1 cellular context compared by ENCODE assay signal in the genomic region with DNA sequence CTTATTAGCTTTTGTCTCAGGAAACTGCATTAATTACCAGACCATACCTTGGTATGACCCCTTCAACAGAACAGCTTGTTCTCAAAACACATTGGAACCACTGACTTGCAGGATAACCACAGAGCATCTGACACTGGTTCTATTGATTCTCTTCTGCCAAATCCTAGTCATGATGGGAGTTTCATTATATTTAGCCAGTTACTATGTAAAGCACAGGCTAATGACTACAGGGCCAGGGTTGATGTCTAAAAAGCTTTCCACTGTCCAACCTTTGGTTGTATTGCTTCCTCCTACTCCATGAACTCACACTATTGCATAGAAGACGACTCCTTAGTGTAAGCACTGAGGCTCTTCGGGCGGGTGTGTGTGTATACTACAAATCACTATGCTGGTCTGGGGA.
TF ChIP-seq lines count a peak whose summit lies in the region.

No MANE protein-coding gene starts in this region.

TF ChIP-seq in GM12878, 131 proteins besides CTCF, POLR2A, EP300 and RAD21:
- TF ChIP-seq ESRRA (IDR thresholded peaks at IDR 0.05; ENCODE audit: low read length) = no peak
- TF ChIP-seq NR2C2 (IDR thresholded peaks at IDR 0.05; ENCODE audit: borderline replicate concordance, control insufficient read depth, insufficient read length, low read depth) = no peak
- TF ChIP-seq ZZZ3 (IDR thresholded peaks at IDR 0.05; ENCODE audit: control insufficient read depth, insufficient read length, low read depth) = no peak
- TF ChIP-seq HDGF (IDR thresholded peaks at IDR 0.05) = no peak
- TF ChIP-seq SMARCA5 (IDR thresholded peaks at IDR 0.05) = no peak
- no peak for TF ChIP-seq YY1 (IDR thresholded peaks at IDR 0.05; ENCODE audit: low read depth, low read length)
- TF ChIP-seq BRCA1 (IDR thresholded peaks at IDR 0.05; ENCODE audit: low read depth, low read length) = no peak
- TF ChIP-seq PML (IDR thresholded peaks at IDR 0.05; ENCODE audit: low read length) = no peak
- TF ChIP-seq ETV6 (conservative IDR thresholded peaks at IDR 0.05 in 1 of 2, IDR thresholded peaks at IDR 0.05 in 1 of 2; ENCODE audit: borderline replicate concordance in 1 of 2, low read depth in 1 of 2) = no peak
